9 cellular contexts compared by ENCODE assay signal in genomic region chr9:135087489-135087791, GRCh38. TPM values are rescaled to one million over a fixed set of nuclear protein-coding genes. Genes with fewer than 3 reads are reported as not detected.
A peak's percentile ranks its signal among the peaks of the same experiment; 100 is the strongest.
DNase-seq lines count a peak whose midpoint lies in the region; ATAC-seq lines count a peak whose summit lies in the region.
"Had no signal": no experiment of that assay in that cellular context is flagged by ENCODE, and none has a peak within 500 bp of the region (broad histone marks: within the 10 kb centered on the region; RNA-seq: fewer than 3 reads in every experiment).

Gene OLFM1 (plus strand): TSS chr9:135087668. CDS start chr9:135087990, 322 bp downstream.

- no peaks in the 10 kb centered on the region for H3K36me3 Mint-ChIP-seq in stimulated activated effector memory CD8-positive, alpha-beta T cell treated with anti-CD3 and anti-CD28 coated beads, Interleukin-12 subunit alpha, Interleukin-12 subunit beta, amount 100 ng/mL, for 72 hours

- H3K4me1 Mint-ChIP-seq in stimulated activated effector memory CD8-positive, alpha-beta T cell treated with anti-CD3 and anti-CD28 coated beads, Interleukin-12 subunit alpha, Interleukin-12 subunit beta, amount 100 ng/mL, for 72 hours: no peaks in the 10 kb centered on the region

- DNase-seq in activated T-cell treated with anti-CD3 and anti-CD28 coated beads for 24 hours (ENCODE audit: low read depth) (peak; percentile 8), NCI-H526 treated with DMSO at 0.1 percent for 48 hours (lab: John Stamatoyannopoulos, UW) (peak; percentile 26), cerebellum (ENCODE audit: low spot score) (peak; percentile 94), kidney glomerular epithelial cell (lab: John Stamatoyannopoulos, UW) (peak; percentile 18), NOMO-1 treated with DMSO at 0.1 percent for 48 hours (lab: John Stamatoyannopoulos, UW; ENCODE audit: unreplicated experiment) (no peak)
- no peak for DNase-seq in activated T-cell treated with anti-CD3 and anti-CD28 coated beads, Interleukin-2, amount 50 U/mL, for 1 hour
- peak; percentile 15 for DNase-seq in stimulated activated CD8-positive, alpha-beta memory T cell treated with anti-CD3 and anti-CD28 coated beads, Interleukin-4, amount 100 ng/mL, for 24 hours (ENCODE audit: low read depth)
- no peak for DNase-seq in stimulated activated effector memory CD8-positive, alpha-beta T cell treated with anti-CD3 and anti-CD28 coated beads, Interleukin-12 subunit alpha, Interleukin-12 subunit beta, amount 100 ng/mL, for 72 hours (ENCODE audit: low spot score in 2 of 2)

- H3K27ac Mint-ChIP-seq in stimulated activated effector memory CD8-positive, alpha-beta T cell treated with anti-CD3 and anti-CD28 coated beads, Interleukin-12 subunit alpha, Interleukin-12 subunit beta, amount 100 ng/mL, for 72 hours: no peak within 1 kb of the TSS
- H3K27ac Mint-ChIP-seq: dendritic cell treated with granulocyte-macrophage colony-stimulating factor and Interleukin-4, amounts not matched to agents 40 ng/mL and 50 ng/mL, for 4 days had no signal

- no peak within 1 kb of the TSS for H3K4me3 Mint-ChIP-seq in stimulated activated effector memory CD8-positive, alpha-beta T cell treated with anti-CD3 and anti-CD28 coated beads, Interleukin-12 subunit alpha, Interleukin-12 subunit beta, amount 100 ng/mL, for 72 hours

- H3K9me3 Mint-ChIP-seq in stimulated activated effector memory CD8-positive, alpha-beta T cell treated with anti-CD3 and anti-CD28 coated beads, Interleukin-12 subunit alpha, Interleukin-12 subunit beta, amount 100 ng/mL, for 72 hours: no peaks in the 10 kb centered on the region
- H3K9me3 Mint-ChIP-seq: dendritic cell treated with granulocyte-macrophage colony-stimulating factor and Interleukin-4, amounts not matched to agents 40 ng/mL and 50 ng/mL, for 4 days had no signal

- no peak for ATAC-seq in stimulated activated effector memory CD8-positive, alpha-beta T cell treated with anti-CD3 and anti-CD28 coated beads, Interleukin-12 subunit alpha, Interleukin-12 subunit beta, amount 100 ng/mL, for 72 hours

RNA-seq across cellular contexts. Expression of gene OLFM1, which starts in this region (rescaled TPM):
- 68.8 TPM for total RNA-seq in cerebellum

Comparison
In these comparisons a context has a peak if more than half of its experiments do, and no peak if none do; other contexts are left out.
1. DNase-seq: peak in activated T-cell treated with anti-CD3 and anti-CD28 coated beads for 24 hours (single experiment), NCI-H526 treated with DMSO at 0.1 percent for 48 hours (single experiment), cerebellum (single experiment), kidney glomerular epithelial cell (single experiment) and stimulated activated CD8-positive, alpha-beta memory T cell treated with anti-CD3 and anti-CD28 coated beads, Interleukin-4, amount 100 ng/mL, for 24 hours (single experiment); none in activated T-cell treated with anti-CD3 and anti-CD28 coated beads, Interleukin-2, amount 50 U/mL, for 1 hour (single experiment), stimulated activated effector memory CD8-positive, alpha-beta T cell treated with anti-CD3 and anti-CD28 coated beads, Interleukin-12 subunit alpha, Interleukin-12 subunit beta, amount 100 ng/mL, for 72 hours (0 of 2) and NOMO-1 treated with DMSO at 0.1 percent for 48 hours (single experiment).